1 cellular context compared by ENCODE assay signal in the genomic region with DNA sequence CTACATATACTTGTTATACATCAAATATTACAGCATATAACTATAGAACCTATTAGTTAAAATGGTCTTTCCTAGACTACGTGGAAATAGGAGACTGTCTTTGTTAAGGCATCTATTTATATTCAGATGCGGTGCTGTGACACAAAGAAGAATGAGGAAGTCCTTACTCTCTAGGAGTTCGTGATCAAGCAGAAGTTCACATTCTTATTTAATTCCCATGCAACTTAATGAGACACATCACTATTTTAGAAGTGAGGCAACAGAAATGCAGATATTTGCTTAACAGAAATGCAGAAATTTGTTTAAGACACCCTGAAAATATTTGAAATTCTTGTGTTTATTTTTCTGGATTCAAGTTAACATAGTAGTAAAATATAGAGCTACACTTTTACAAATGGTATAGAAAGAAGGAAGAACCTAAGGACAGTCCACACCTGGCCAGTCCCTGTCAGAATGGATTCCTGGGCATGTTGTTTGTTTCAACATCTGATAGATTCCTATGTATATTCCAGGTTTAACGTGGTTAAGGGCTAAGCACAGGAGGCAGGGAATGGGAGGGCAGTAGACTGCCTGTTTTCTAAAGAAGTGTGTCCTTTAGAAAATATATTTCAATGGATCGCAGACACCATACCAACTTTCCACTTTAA.
A peak's percentile ranks its signal among the peaks of the same experiment; 100 is the strongest.
TF ChIP-seq lines count a peak whose summit lies in the region.

No MANE protein-coding gene starts in this region.

TF ChIP-seq in H1, 55 proteins besides CTCF, POLR2A, EP300 and RAD21:
- TF ChIP-seq ASH2L (IDR thresholded peaks at IDR 0.05; ENCODE audit: low read length) (no peak), SIN3A (conservative IDR thresholded peaks at IDR 0.05 in 1 of 2, IDR thresholded peaks at IDR 0.05 in 1 of 2; ENCODE audit: low read depth in 1 of 2, low read length in 2 of 2) (0 out of 4 replicates have a peak, but pooled peaks of 1 of the 2 experiments have one; percentile 19), SUZ12 (IDR thresholded peaks at IDR 0.05; ENCODE audit: low read length) (no peak), GABPA (IDR thresholded peaks at IDR 0.05; ENCODE audit: borderline replicate concordance, insufficient read depth, low read length) (no peak), CREB1 (IDR thresholded peaks at IDR 0.05) (no peak), CTBP2 (IDR thresholded peaks at IDR 0.05; ENCODE audit: borderline replicate concordance, insufficient read depth, insufficient read length, low read length) (no peak), MAFK (IDR thresholded peaks at IDR 0.05; ENCODE audit: low read depth, low read length) (no peak), TBP (IDR thresholded peaks at IDR 0.05; ENCODE audit: low read depth, low read length) (peak; percentile 20; the same call in 1 of the 2 replicates), TAF7 (optimal IDR thresholded peaks at IDR 0.05; ENCODE audit: borderline replicate concordance, low read depth, low read length) (no peak), CEBPB (IDR thresholded peaks at IDR 0.05; ENCODE audit: low read depth, low read length) (peak; percentile 57; the same call in 1 of the 2 replicates), HDAC2 (IDR thresholded peaks at IDR 0.05; ENCODE audit: borderline replicate concordance in 1 of 2, low read depth in 2 of 2, low read length in 2 of 2) (0 out of 4 replicates have a peak, but pooled peaks of 1 of the 2 experiments have one; percentile 4), KDM5A (IDR thresholded peaks at IDR 0.05; ENCODE audit: low read length) (no peak)
- TF ChIP-seq, protein P1, sequence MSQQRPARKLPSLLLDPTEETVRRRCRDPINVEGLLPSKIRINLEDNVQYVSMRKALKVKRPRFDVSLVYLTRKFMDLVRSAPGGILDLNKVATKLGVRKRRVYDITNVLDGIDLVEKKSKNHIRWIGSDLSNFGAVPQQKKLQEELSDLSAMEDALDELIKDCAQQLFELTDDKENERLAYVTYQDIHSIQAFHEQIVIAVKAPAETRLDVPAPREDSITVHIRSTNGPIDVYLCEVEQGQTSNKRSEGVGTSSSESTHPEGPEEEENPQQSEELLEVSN (IDR thresholded peaks at IDR 0.05), result no peak
- TF ChIP-seq, protein P2, sequence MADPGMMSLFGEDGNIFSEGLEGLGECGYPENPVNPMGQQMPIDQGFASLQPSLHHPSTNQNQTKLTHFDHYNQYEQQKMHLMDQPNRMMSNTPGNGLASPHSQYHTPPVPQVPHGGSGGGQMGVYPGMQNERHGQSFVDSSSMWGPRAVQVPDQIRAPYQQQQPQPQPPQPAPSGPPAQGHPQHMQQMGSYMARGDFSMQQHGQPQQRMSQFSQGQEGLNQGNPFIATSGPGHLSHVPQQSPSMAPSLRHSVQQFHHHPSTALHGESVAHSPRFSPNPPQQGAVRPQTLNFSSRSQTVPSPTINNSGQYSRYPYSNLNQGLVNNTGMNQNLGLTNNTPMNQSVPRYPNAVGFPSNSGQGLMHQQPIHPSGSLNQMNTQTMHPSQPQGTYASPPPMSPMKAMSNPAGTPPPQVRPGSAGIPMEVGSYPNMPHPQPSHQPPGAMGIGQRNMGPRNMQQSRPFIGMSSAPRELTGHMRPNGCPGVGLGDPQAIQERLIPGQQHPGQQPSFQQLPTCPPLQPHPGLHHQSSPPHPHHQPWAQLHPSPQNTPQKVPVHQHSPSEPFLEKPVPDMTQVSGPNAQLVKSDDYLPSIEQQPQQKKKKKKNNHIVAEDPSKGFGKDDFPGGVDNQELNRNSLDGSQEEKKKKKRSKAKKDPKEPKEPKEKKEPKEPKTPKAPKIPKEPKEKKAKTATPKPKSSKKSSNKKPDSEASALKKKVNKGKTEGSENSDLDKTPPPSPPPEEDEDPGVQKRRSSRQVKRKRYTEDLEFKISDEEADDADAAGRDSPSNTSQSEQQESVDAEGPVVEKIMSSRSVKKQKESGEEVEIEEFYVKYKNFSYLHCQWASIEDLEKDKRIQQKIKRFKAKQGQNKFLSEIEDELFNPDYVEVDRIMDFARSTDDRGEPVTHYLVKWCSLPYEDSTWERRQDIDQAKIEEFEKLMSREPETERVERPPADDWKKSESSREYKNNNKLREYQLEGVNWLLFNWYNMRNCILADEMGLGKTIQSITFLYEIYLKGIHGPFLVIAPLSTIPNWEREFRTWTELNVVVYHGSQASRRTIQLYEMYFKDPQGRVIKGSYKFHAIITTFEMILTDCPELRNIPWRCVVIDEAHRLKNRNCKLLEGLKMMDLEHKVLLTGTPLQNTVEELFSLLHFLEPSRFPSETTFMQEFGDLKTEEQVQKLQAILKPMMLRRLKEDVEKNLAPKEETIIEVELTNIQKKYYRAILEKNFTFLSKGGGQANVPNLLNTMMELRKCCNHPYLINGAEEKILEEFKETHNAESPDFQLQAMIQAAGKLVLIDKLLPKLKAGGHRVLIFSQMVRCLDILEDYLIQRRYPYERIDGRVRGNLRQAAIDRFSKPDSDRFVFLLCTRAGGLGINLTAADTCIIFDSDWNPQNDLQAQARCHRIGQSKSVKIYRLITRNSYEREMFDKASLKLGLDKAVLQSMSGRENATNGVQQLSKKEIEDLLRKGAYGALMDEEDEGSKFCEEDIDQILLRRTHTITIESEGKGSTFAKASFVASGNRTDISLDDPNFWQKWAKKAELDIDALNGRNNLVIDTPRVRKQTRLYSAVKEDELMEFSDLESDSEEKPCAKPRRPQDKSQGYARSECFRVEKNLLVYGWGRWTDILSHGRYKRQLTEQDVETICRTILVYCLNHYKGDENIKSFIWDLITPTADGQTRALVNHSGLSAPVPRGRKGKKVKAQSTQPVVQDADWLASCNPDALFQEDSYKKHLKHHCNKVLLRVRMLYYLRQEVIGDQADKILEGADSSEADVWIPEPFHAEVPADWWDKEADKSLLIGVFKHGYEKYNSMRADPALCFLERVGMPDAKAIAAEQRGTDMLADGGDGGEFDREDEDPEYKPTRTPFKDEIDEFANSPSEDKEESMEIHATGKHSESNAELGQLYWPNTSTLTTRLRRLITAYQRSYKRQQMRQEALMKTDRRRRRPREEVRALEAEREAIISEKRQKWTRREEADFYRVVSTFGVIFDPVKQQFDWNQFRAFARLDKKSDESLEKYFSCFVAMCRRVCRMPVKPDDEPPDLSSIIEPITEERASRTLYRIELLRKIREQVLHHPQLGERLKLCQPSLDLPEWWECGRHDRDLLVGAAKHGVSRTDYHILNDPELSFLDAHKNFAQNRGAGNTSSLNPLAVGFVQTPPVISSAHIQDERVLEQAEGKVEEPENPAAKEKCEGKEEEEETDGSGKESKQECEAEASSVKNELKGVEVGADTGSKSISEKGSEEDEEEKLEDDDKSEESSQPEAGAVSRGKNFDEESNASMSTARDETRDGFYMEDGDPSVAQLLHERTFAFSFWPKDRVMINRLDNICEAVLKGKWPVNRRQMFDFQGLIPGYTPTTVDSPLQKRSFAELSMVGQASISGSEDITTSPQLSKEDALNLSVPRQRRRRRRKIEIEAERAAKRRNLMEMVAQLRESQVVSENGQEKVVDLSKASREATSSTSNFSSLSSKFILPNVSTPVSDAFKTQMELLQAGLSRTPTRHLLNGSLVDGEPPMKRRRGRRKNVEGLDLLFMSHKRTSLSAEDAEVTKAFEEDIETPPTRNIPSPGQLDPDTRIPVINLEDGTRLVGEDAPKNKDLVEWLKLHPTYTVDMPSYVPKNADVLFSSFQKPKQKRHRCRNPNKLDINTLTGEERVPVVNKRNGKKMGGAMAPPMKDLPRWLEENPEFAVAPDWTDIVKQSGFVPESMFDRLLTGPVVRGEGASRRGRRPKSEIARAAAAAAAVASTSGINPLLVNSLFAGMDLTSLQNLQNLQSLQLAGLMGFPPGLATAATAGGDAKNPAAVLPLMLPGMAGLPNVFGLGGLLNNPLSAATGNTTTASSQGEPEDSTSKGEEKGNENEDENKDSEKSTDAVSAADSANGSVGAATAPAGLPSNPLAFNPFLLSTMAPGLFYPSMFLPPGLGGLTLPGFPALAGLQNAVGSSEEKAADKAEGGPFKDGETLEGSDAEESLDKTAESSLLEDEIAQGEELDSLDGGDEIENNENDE (IDR thresholded peaks at IDR 0.05; ENCODE audit: insufficient replicate concordance, low read length), result peak; percentile 70
TF ChIP-seq in H1: peak in this region for 5.
